In genomic region chr5:64814073-64814472, GRCh38 we compare ENCODE assay signal across 14 cellular contexts. TPM values are rescaled to one million over a fixed set of nuclear protein-coding genes. Genes with fewer than 3 reads are reported as not detected.
DNase-seq lines count a peak whose midpoint lies in the region; ATAC-seq and TF ChIP-seq lines count a peak whose summit lies in the region.
"Had no signal": no experiment of that assay in that cellular context is flagged by ENCODE, and none has a peak within 500 bp of the region (broad histone marks: within the 10 kb centered on the region; RNA-seq: fewer than 3 reads in every experiment).

No MANE protein-coding gene starts in this region.

- H3K9me3 ChIP-seq in tibial nerve: no peaks in the 10 kb centered on the region
- H3K9me3 ChIP-seq: spleen had no signal

- H3K4me3 ChIP-seq in tibial nerve: no peak overlapping the region
- H3K4me3 ChIP-seq: spleen had no signal

- no peak for TF ChIP-seq POLR2A in tibial nerve (IDR thresholded peaks at IDR 0.05)

- no peak overlapping the region for H3K27ac ChIP-seq in caudate nucleus (ENCODE audit: low read depth, low read length)
- no peak overlapping the region for H3K27ac ChIP-seq in tibial nerve
- H3K27ac ChIP-seq: spleen had no signal

- peak; percentile 30 for DNase-seq in GM10266 (ENCODE audit: extremely low spot score)
- no peak for DNase-seq in caudate nucleus (lab: John Stamatoyannopoulos, UW)
- no peak for DNase-seq in NCI-H748 (lab: John Stamatoyannopoulos, UW; ENCODE audit: unreplicated experiment)
- no peak for DNase-seq in RKO (ENCODE audit: low spot score)
- DNase-seq in tibial nerve (ENCODE audit: low spot score in 2 of 2): no peak
- DNase-seq: DMS79; H7; naive thymus-derived CD4-positive, alpha-beta T cell; NCI-H510A treated with DMSO at 0.1 percent for 48 hours; spleen; stimulated activated naive CD4-positive, alpha-beta T cell had no signal

- H3K27me3 ChIP-seq in tibial nerve: no peaks in the 10 kb centered on the region
- H3K27me3 ChIP-seq: spleen had no signal

- TF ChIP-seq EP300 in tibial nerve (IDR thresholded peaks at IDR 0.05): no peak

- TF ChIP-seq CTCF in GM10266 (IDR thresholded peaks at IDR 0.05; ENCODE audit: control insufficient read depth, insufficient read depth, low read depth, missing control alignments) (no peak), tibial nerve (IDR thresholded peaks at IDR 0.05) (no peak)

- H3K4me1 ChIP-seq in tibial nerve: no peaks in the 10 kb centered on the region

- 76 to 84% methylated on average over 2 of the region's 2 CpGs for WGBS in tibial nerve, 2 donors

- ATAC-seq in GM19035 (IDR thresholded peaks at IDR 0.05; ENCODE audit: unreplicated experiment) (peak; percentile 97), GM21825 (IDR thresholded peaks at IDR 0.05; ENCODE audit: unreplicated experiment) (peak; percentile 92), HG03175 (IDR thresholded peaks at IDR 0.05; ENCODE audit: unreplicated experiment) (peak; percentile 95)
- ATAC-seq: naive thymus-derived CD4-positive, alpha-beta T cell had no signal

- H3K36me3 ChIP-seq in tibial nerve: peaks cover 0 to 15% (median 0%) of the 10 kb centered on the region in 3 donors

RNA-seq across cellular contexts. Expression of gene CWC27, which starts 45.3 kb away (rescaled TPM):
- 10 to 100 TPM in 3 of 4 donors, 1 to 10 TPM in 1; 8.8 to 38.1 (median 17.6) TPM for total RNA-seq in tibial nerve

RNA-seq across cellular contexts. Expression of gene SREK1IP1, which starts 45.6 kb away (rescaled TPM):
- total RNA-seq in tibial nerve: 10 to 100 TPM in 2 of 4 donors, 1 to 10 TPM in 2; 7.5 to 11.6 (median 10.2) TPM
